22 cellular contexts compared by ENCODE assay signal in the genomic region with DNA sequence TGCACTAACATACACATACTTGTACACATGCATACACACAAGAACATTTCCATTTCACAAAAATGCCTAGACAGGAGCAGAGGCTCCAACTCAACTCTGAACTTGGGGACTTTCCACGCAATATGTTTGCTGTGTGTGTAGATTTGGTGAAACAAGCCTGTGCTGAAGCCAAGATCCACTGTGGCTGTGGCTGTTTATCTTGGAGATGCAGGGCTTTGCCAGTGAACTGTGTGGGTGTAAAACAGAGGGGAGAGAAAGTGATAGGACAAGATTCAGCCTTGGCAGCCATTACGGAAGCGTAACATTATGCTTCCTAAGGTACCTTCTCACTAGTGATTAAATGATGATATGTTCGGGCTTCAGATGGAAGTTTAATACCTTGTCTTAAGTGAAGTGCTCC.
A peak's percentile ranks its signal among the peaks of the same experiment; 100 is the strongest.
DNase-seq lines count a peak whose midpoint lies in the region; ATAC-seq, FAIRE-seq and TF ChIP-seq lines count a peak whose summit lies in the region.
"Had no signal": no experiment of that assay in that cellular context is flagged by ENCODE, and none has a peak within 500 bp of the region (broad histone marks: within the 10 kb centered on the region; RNA-seq: fewer than 3 reads in every experiment).

No MANE protein-coding gene starts in this region.

- TF ChIP-seq CTCF in choroid plexus epithelial cell (conservative IDR thresholded peaks at IDR 0.05; ENCODE audit: low read depth, low read length) (no peak), GM13976 (IDR thresholded peaks at IDR 0.05; ENCODE audit: borderline replicate concordance, control extremely low read depth, extremely low read depth, insufficient read depth, missing control alignments) (no peak), mucosa of descending colon (IDR thresholded peaks at IDR 0.05) (no peak)

- ATAC-seq in mucosa of descending colon, result no peak
- ATAC-seq: A549, GM23338, Right ventricle myocardium inferior had no signal

- H3K9me3 ChIP-seq in mesenchymal stem cell (ENCODE audit: control insufficient read depth, low read length) (no peaks in the 10 kb centered on the region), mucosa of descending colon (no peaks in the 10 kb centered on the region)
- H3K9me3 ChIP-seq: A549, Caco-2 had no signal

- no peaks in the 10 kb centered on the region for H3K27me3 ChIP-seq in mesenchymal stem cell (ENCODE audit: control insufficient read depth in 1 of 2, insufficient read depth in 1 of 2, low read length in 2 of 2)

- no peak overlapping the region for H3K23ac ChIP-seq in mesenchymal stem cell (ENCODE audit: low read length in 2 of 2)

- H2BK120ac ChIP-seq in mesenchymal stem cell (ENCODE audit: low read depth, low read length), result no peak overlapping the region

- in situ Hi-C loops in GM13976 (cut with MboI; ENCODE audit: low sequenced_read_pairs, unreplicated experiment), result no loop called here

- TF ChIP-seq POLR2A in GM12892 (IDR thresholded peaks at IDR 0.05; ENCODE audit: low read depth, low read length), result no peak

- H3K27ac ChIP-seq in mesenchymal stem cell (ENCODE audit: low read length, poor library complexity, severe bottlenecking), result no peak overlapping the region
- H3K27ac ChIP-seq: A549, HL-60 had no signal

- H2BK15ac ChIP-seq in mesenchymal stem cell (ENCODE audit: low read depth, poor library complexity, severe bottlenecking), result no peak overlapping the region

- H3K14ac ChIP-seq in mesenchymal stem cell (ENCODE audit: low read length in 2 of 2), result no peak overlapping the region

- intact Hi-C loops in mucosa of descending colon (cut with DNase I, micrococcal nuclease), result no loop called here

- no peak overlapping the region for H2BK5ac ChIP-seq in mesenchymal stem cell (ENCODE audit: low read depth, low read length, poor library complexity, severe bottlenecking)

- H3K4me1 ChIP-seq in mesenchymal stem cell (ENCODE audit: control insufficient read depth, insufficient read depth, low read depth, low read length), result peaks cover 2% of the 10 kb centered on the region
- no peaks in the 10 kb centered on the region for H3K4me1 ChIP-seq in mucosa of descending colon (ENCODE audit: low read depth)
- H3K4me1 ChIP-seq: A549, Caco-2 had no signal

- H4K8ac ChIP-seq in mesenchymal stem cell (ENCODE audit: low read length), result no peak overlapping the region

- H2AK5ac ChIP-seq in mesenchymal stem cell (ENCODE audit: low read length, severe bottlenecking), result no peak overlapping the region

- no peak overlapping the region for H3K4ac ChIP-seq in mesenchymal stem cell (ENCODE audit: low read depth in 1 of 2, low read length in 2 of 2)

- no peaks in the 10 kb centered on the region for H3K36me3 ChIP-seq in mesenchymal stem cell (ENCODE audit: control insufficient read depth in 1 of 2, insufficient read depth in 2 of 2, low read depth in 1 of 2, low read length in 2 of 2)
- H3K36me3 ChIP-seq in mucosa of descending colon (ENCODE audit: low read depth), result no peaks in the 10 kb centered on the region

- WGBS in mesenchymal stem cell, result 100% methylated on average over 4 of the region's 4 CpGs

- no peaks in the 10 kb centered on the region for H3K79me1 ChIP-seq in mesenchymal stem cell (replicated peaks; ENCODE audit: low read length, poor library complexity, severe bottlenecking)

- no peak overlapping the region for H3K9ac ChIP-seq in mesenchymal stem cell (ENCODE audit: low read length)

- peak; percentile 27 for FAIRE-seq in GM12892 (lab: Jason Lieb, UNC)
- FAIRE-seq: A549 had no signal

- H3K4me2 ChIP-seq in mesenchymal stem cell (ENCODE audit: low read length, poor library complexity, severe bottlenecking), result no peak overlapping the region
- H3K4me2 ChIP-seq: A549, GM23338 had no signal

- no peak overlapping the region for H3K4me3 ChIP-seq in choroid plexus epithelial cell (ENCODE audit: low read depth, low read length)
- no peak overlapping the region for H3K4me3 ChIP-seq in mesenchymal stem cell (ENCODE audit: insufficient read depth in 1 of 2, low read depth in 1 of 2, low read length in 2 of 2)
- no peak overlapping the region for H3K4me3 ChIP-seq in mucosa of descending colon
- H3K4me3 ChIP-seq: A549, GM23338 had no signal

- H4K91ac ChIP-seq in mesenchymal stem cell (ENCODE audit: low read length), result peak overlapping the region; percentile 5

- H2BK12ac ChIP-seq in mesenchymal stem cell (ENCODE audit: low read length in 2 of 2), result peak overlapping the region in 1 of 2 experiments; percentile 55

- H2AFZ ChIP-seq in mesenchymal stem cell (ENCODE audit: low read depth, low read length), result no peak overlapping the region
- H2AFZ ChIP-seq: GM23338 had no signal

- H3K18ac ChIP-seq in mesenchymal stem cell (ENCODE audit: low read depth in 1 of 2, low read length in 2 of 2), result no peak overlapping the region

- DNase-seq in GM12892 (ENCODE audit: insufficient read length) (no peak), OCI-M1 (lab: John Stamatoyannopoulos, UW) (peak; percentile 50), choroid plexus epithelial cell (ENCODE audit: low read depth) (peak; percentile 26), mesenchymal stem cell (no peak), GM13976 (ENCODE audit: low spot score) (no peak), mucosa of descending colon (no peak)
- no peak for DNase-seq in stimulated activated naive CD4-positive, alpha-beta T cell (lab: John Stamatoyannopoulos, UW)
- DNase-seq: Caco-2, DMS 273 treated with DMSO at 0.1 percent for 48 hours, DMS79 treated with DMSO at 0.1 percent for 48 hours, HCEC 1CT, Karpas-422, MV-4-11, NCI-H1105 treated with DMSO at 0.1 percent for 48 hours, NCI-H2081, NCI-H2171, NCI-H345, NCI-H524 treated with DMSO at 0.1 percent for 48 hours had no signal

Comparison
In these comparisons a context has a peak if more than half of its experiments do, and no peak if none do; other contexts are left out.
1. DNase-seq: peak in OCI-M1 (single experiment) and choroid plexus epithelial cell (single experiment); none in GM12892 (single experiment), mesenchymal stem cell (single experiment), GM13976 (single experiment), stimulated activated naive CD4-positive, alpha-beta T cell (0 of 6) and mucosa of descending colon (0 of 3).